20 cellular contexts compared by ENCODE assay signal in genomic region chr9:36992501-36993316, GRCh38. TPM values are rescaled to one million over a fixed set of nuclear protein-coding genes. Genes with fewer than 3 reads are reported as not detected.
DNase-seq lines count a peak whose midpoint lies in the region; ATAC-seq, FAIRE-seq and TF ChIP-seq lines count a peak whose summit lies in the region.
"Had no signal": no experiment of that assay in that cellular context is flagged by ENCODE, and none has a peak within 500 bp of the region (broad histone marks: within the 10 kb centered on the region; RNA-seq: fewer than 3 reads in every experiment).

No MANE protein-coding gene starts in this region.

- ATAC-seq in activated B cell treated with CpG ODN at 0.5 μM for 24 hours (ENCODE audit: low read depth) (no peak), memory B cell (ENCODE audit: low read depth) (no peak)

- no peaks in the 10 kb centered on the region for H3K27me3 ChIP-seq in DOHH2 (ENCODE audit: control insufficient read depth, low read length)

- peaks cover 86% of the 10 kb centered on the region for H3K36me3 Mint-ChIP-seq in activated B cell treated with CpG ODN at 0.5 μM for 24 hours (ENCODE audit: low read depth)
- H3K36me3 Mint-ChIP-seq in memory B cell = peaks cover 31% of the 10 kb centered on the region
- no peaks in the 10 kb centered on the region for H3K36me3 Mint-ChIP-seq in MCF 10A (ENCODE audit: insufficient read depth, unreplicated experiment)

- H3K4me2 ChIP-seq in DOHH2 (ENCODE audit: low read length) = no peak overlapping the region
- H3K4me2 ChIP-seq: PC-9 had no signal

- H3K4me3 ChIP-seq in DOHH2 (ENCODE audit: low read length) (no peak overlapping the region), HEK293 (ENCODE audit: low read depth, low read length) (no peak overlapping the region)
- H3K4me3 ChIP-seq: PC-9 had no signal

- H3K79me2 ChIP-seq in DOHH2 (ENCODE audit: control insufficient read depth, low read length) = peaks cover 99% of the 10 kb centered on the region

- DNase-seq in activated B cell treated with CpG ODN at 0.5 μM for 24 hours (no peak), memory B cell (ENCODE audit: low spot score in 2 of 2) (no peak), DMS79 (lab: John Stamatoyannopoulos, UW) (no peak), urothelium cell line (ENCODE audit: low spot score) (no peak), MCF 10A (ENCODE audit: unreplicated experiment) (no peak), NCI-H146 treated with DMSO at 0.1 percent for 48 hours (lab: John Stamatoyannopoulos, UW; ENCODE audit: unreplicated experiment) (no peak)
- DNase-seq: Caco-2; NCI-H1048; NCI-H146; NCI-H2227 treated with DMSO at 0.1 percent for 48 hours; NCI-H526; NK-92 treated with Interleukin-12 subunit alpha and Interleukin-12 subunit beta, amount 100 ng/mL, for 24 hours; PC-9 had no signal

- TF ChIP-seq CTCF in DOHH2 (IDR thresholded peaks at IDR 0.05; ENCODE audit: low read depth, low read length, poor library complexity, severe bottlenecking) (no peak), HEK293 (tag by site-specific recombination; IDR thresholded peaks at IDR 0.05) (no peak), activated B cell treated with CpG ODN at 0.5 μM for 24 hours (IDR thresholded peaks at IDR 0.05) (no peak), MCF 10A (IDR thresholded peaks at IDR 0.05; ENCODE audit: unreplicated experiment) (no peak)

- H3K27ac Mint-ChIP-seq in activated B cell treated with CpG ODN at 0.5 μM for 24 hours = peak overlapping the region; percentile 82
- H3K27ac Mint-ChIP-seq in memory B cell = peak overlapping the region; percentile 97
- H3K27ac Mint-ChIP-seq in MCF 10A (ENCODE audit: low read depth, unreplicated experiment) = no peak overlapping the region
- H3K27ac Mint-ChIP-seq: T-helper 1 cell treated with Interleukin-12 subunit alpha and Interleukin-12 subunit beta and Interleukin-4 antibody, amounts not matched to agents 30 μg/mL and 1 μg/mL, for 36 hours had no signal

- H3K27ac ChIP-seq in DOHH2 (ENCODE audit: low read depth, low read length) = peak overlapping the region; percentile 7; the same call in 1 of the 2 replicates
- no peak overlapping the region for H3K27ac ChIP-seq in HEK293 (ENCODE audit: extremely low read depth, low read depth, low read length)
- H3K27ac ChIP-seq: C4-2B, PC-9 had no signal

- no peaks in the 10 kb centered on the region for H3K27me3 Mint-ChIP-seq in activated B cell treated with CpG ODN at 0.5 μM for 24 hours
- no peaks in the 10 kb centered on the region for H3K27me3 Mint-ChIP-seq in memory B cell
- H3K27me3 Mint-ChIP-seq in MCF 10A (ENCODE audit: insufficient read depth, unreplicated experiment) = peaks cover 34% of the 10 kb centered on the region

- peaks cover 11% of the 10 kb centered on the region; the same call in 1 of the 2 replicates for H3F3A ChIP-seq in DOHH2 (ENCODE audit: control insufficient read depth, insufficient read depth)

- peak overlapping the region; percentile 55 for H3K4me3 Mint-ChIP-seq in activated B cell treated with CpG ODN at 0.5 μM for 24 hours
- peak overlapping the region; percentile 48 for H3K4me3 Mint-ChIP-seq in memory B cell
- no peak overlapping the region for H3K4me3 Mint-ChIP-seq in MCF 10A (ENCODE audit: unreplicated experiment)
- H3K4me3 Mint-ChIP-seq: T-helper 1 cell treated with Interleukin-12 subunit alpha and Interleukin-12 subunit beta and Interleukin-4 antibody, amounts not matched to agents 30 μg/mL and 1 μg/mL, for 36 hours had no signal

- intact Hi-C loops in activated B cell treated with CpG ODN at 0.5 μM for 24 hours (cut with micrococcal nuclease) (loop anchor here (2.0 to 10.0 kb wide), 2 partner anchors 310 to 358 kb away; no protein-coding TSS in a partner anchor), MCF 10A (cut with micrococcal nuclease) (loop anchor here (5.0 to 10.0 kb wide), 3 partner anchors 272 to 422 kb away; no protein-coding TSS in a partner anchor)

- POLR2A ChIA-PET in HEK293 (lab: Yijun Ruan, JAX) (interaction anchor here (1.2 kb wide), 1 partner anchor 119 kb away, joined by 3 read pairs; no protein-coding TSS in a partner anchor), activated B cell treated with CpG ODN at 0.5 μM for 24 hours (lab: Charles Lee) (interaction anchor here (0.6 to 4.1 kb wide), 15 partner anchors 9 to 418 kb away, joined by 3 to 53 read pairs (median 5); partner anchors contain the start of gene PAX5), MCF 10A (lab: Yijun Ruan, JAX) (interaction anchor here (0.7 kb wide), 1 partner anchor 495 kb away, joined by 3 read pairs; no protein-coding TSS in a partner anchor)

- H3K4me1 Mint-ChIP-seq in activated B cell treated with CpG ODN at 0.5 μM for 24 hours (peaks cover 99% of the 10 kb centered on the region), memory B cell (peaks cover 79% of the 10 kb centered on the region), MCF 10A (ENCODE audit: insufficient read depth, unreplicated experiment) (peaks cover 20% of the 10 kb centered on the region)

- no peaks in the 10 kb centered on the region for H3K9me2 ChIP-seq in DOHH2 (replicated peaks; ENCODE audit: control insufficient read depth, low read length)

- peaks cover 10% of the 10 kb centered on the region for H4K20me1 ChIP-seq in DOHH2 (ENCODE audit: control insufficient read depth, insufficient read depth, low read depth, low read length)

- BruUV-seq in MCF 10A (replicated peaks; lab: Mats Ljungman, UMichigan) = no TSS peak

- H3K9me3 Mint-ChIP-seq in activated B cell treated with CpG ODN at 0.5 μM for 24 hours (peaks cover 4% of the 10 kb centered on the region), memory B cell (peaks cover 5% of the 10 kb centered on the region), MCF 10A (ENCODE audit: unreplicated experiment) (peaks cover 16% of the 10 kb centered on the region)

- H3K36me3 ChIP-seq in DOHH2 (ENCODE audit: control insufficient read depth, low read length) (peaks cover 99% of the 10 kb centered on the region), HEK293 (ENCODE audit: control insufficient read depth in 2 of 2, insufficient read depth in 1 of 2, low read length in 2 of 2) (no peaks in the 10 kb centered on the region)

- H3K9me3 ChIP-seq in DOHH2 (ENCODE audit: control insufficient read depth, insufficient read depth, low read length) (peaks cover 3% of the 10 kb centered on the region; the same call in 1 of the 2 replicates), HEK293 (ENCODE audit: control insufficient read depth, insufficient read depth, low read depth, low read length) (no peaks in the 10 kb centered on the region)

- no peak for FAIRE-seq in urothelium cell line (lab: Jason Lieb, UNC)
- FAIRE-seq: H54 had no signal

- H3K4me1 ChIP-seq in DOHH2 (ENCODE audit: control insufficient read depth, low read length) = peaks cover 79% of the 10 kb centered on the region
- H3K4me1 ChIP-seq in HEK293 (ENCODE audit: control insufficient read depth, insufficient read depth, low read length) = no peaks in the 10 kb centered on the region
- H3K4me1 ChIP-seq: Caco-2 had no signal

- CTCF ChIA-PET in HEK293 (lab: Yijun Ruan, JAX) (interaction anchor here (0.5 to 17.1 kb wide), 29 partner anchors 9 to 585 kb away, joined by 3 to 448 read pairs (median 3); no protein-coding TSS in a partner anchor), activated B cell treated with CpG ODN at 0.5 μM for 24 hours (lab: Charles Lee) (interaction anchor here (0.6 to 3.5 kb wide), 10 partner anchors 11 to 340 kb away, joined by 3 to 16 read pairs (median 4); no protein-coding TSS in a partner anchor), MCF 10A (lab: Yijun Ruan, JAX) (interaction anchor here (0.5 to 8.6 kb wide), 10 partner anchors 10 to 337 kb away, joined by 3 to 128 read pairs (median 3); no protein-coding TSS in a partner anchor)

TF ChIP-seq in HEK293, 187 proteins besides CTCF, POLR2A, EP300 and RAD21:
- TF ChIP-seq ZNF16 (tag by site-specific recombination; IDR thresholded peaks at IDR 0.05; ENCODE audit: low read depth) (peak; percentile 60; the same call in 1 of the 2 replicates), SCRT2 (tag by site-specific recombination; IDR thresholded peaks at IDR 0.05) (no peak)

RNA-seq across cellular contexts. Expression of gene PAX5, which starts 41.4 kb away (rescaled TPM):
- total RNA-seq in activated B cell treated with CpG ODN at 0.5 μM for 24 hours (580 and 619 TPM in 2 replicates), MCF 10A (2022) (not detected in 2 replicates)
- total RNA-seq: Caco-2, G401, PC-9, SK-MEL-5 had no signal

Comparison
In these comparisons a context has a peak if more than half of its experiments do, and no peak if none do; other contexts are left out.
1. RNA of gene PAX5, which starts 41.4 kb away (total RNA-seq): 580 to 619 TPM in activated B cell treated with CpG ODN at 0.5 μM for 24 hours; not detected in MCF 10A; every median in the first group is over 100 times any median in the second.